ENCODE assay signal across 12 cellular contexts in genomic region chr1:9183898-9184297, GRCh38. TPM values are rescaled to one million over a fixed set of nuclear protein-coding genes. Genes with fewer than 3 reads are reported as not detected.
DNase-seq lines count a peak whose midpoint lies in the region; ATAC-seq and TF ChIP-seq lines count a peak whose summit lies in the region.
"Had no signal": no experiment of that assay in that cellular context is flagged by ENCODE, and none has a peak within 500 bp of the region (broad histone marks: within the 10 kb centered on the region; RNA-seq: fewer than 3 reads in every experiment).

No MANE protein-coding gene starts in this region.

- DNase-seq in AG10803 (ENCODE audit: low read depth) = no peak
- peak; percentile 74 for DNase-seq in H7
- no peak for DNase-seq in chondrocyte (ENCODE audit: low spot score)
- no peak for DNase-seq in EL
- DNase-seq in NCI-H524 (lab: John Stamatoyannopoulos, UW) = no peak
- no peak for DNase-seq in NCI-H187 treated with DMSO at 0.1 percent for 48 hours (lab: John Stamatoyannopoulos, UW)
- DNase-seq in Right ventricle myocardium superior = no peak
- DNase-seq: activated CD4-positive, alpha-beta T cell treated with anti-CD3 and anti-CD28 coated beads for 48 hours; adrenal gland; SHP77 had no signal

- H3K27me3 ChIP-seq in H7 (ENCODE audit: control insufficient read depth, insufficient read depth, low read length) = peaks cover 28% of the 10 kb centered on the region
- H3K27me3 ChIP-seq: adrenal gland had no signal

- no peak overlapping the region for H3K27ac ChIP-seq in mesodermal cell (ENCODE audit: low read depth, low read length, severe bottlenecking)

- intact Hi-C loops in Right ventricle myocardium superior (cut with DNase I) = no loop called here

- no peaks in the 10 kb centered on the region for H3K9me3 Mint-ChIP-seq in chondrocyte (ENCODE audit: low read depth)

- no peaks in the 10 kb centered on the region for H3K9me3 ChIP-seq in mesodermal cell (ENCODE audit: control insufficient read depth, low read length)
- H3K9me3 ChIP-seq: adrenal gland, left lung had no signal

- WGBS in mesodermal cell (ENCODE audit: insufficient coverage in 2 of 2), 2 experiments = 77% methylated on average over 3 to 4 of the region's 4 CpGs

- peaks cover 27% of the 10 kb centered on the region for H3K4me1 Mint-ChIP-seq in chondrocyte (ENCODE audit: low read depth)

- H3K4me3 Mint-ChIP-seq in chondrocyte (ENCODE audit: unreplicated experiment) = peak overlapping the region; percentile 66

- no peak for ATAC-seq in Right ventricle myocardium superior (ENCODE audit: poor library complexity)
- ATAC-seq: left lung had no signal

- peaks cover 11% of the 10 kb centered on the region for H3K4me1 ChIP-seq in mesodermal cell (ENCODE audit: control insufficient read depth, insufficient read depth, low read length, poor library complexity, severe bottlenecking)

- H3K36me3 Mint-ChIP-seq in chondrocyte (ENCODE audit: low read depth) = peaks cover 3% of the 10 kb centered on the region

- no peak for TF ChIP-seq CTCF in AG10803 (conservative IDR thresholded peaks at IDR 0.05; ENCODE audit: low read length)
- TF ChIP-seq CTCF in chondrocyte (IDR thresholded peaks at IDR 0.05) = no peak

- H3K36me3 ChIP-seq in H7 (replicated peaks; ENCODE audit: control insufficient read depth, insufficient read depth, low read length) (peaks cover 2% of the 10 kb centered on the region; the same call in 1 of the 2 replicates), mesodermal cell (ENCODE audit: control insufficient read depth, insufficient read depth, low read length) (peaks cover 40% of the 10 kb centered on the region)
- H3K36me3 ChIP-seq: adrenal gland, left lung had no signal

- no peaks in the 10 kb centered on the region for H3K27me3 Mint-ChIP-seq in chondrocyte (ENCODE audit: low read depth)

- no peak overlapping the region for H3K27ac Mint-ChIP-seq in chondrocyte (ENCODE audit: unreplicated experiment)

- H3K4me3 ChIP-seq in AG10803 (ENCODE audit: low read length) (peak overlapping the region; percentile 96), H7 (ENCODE audit: insufficient read depth, low read depth, low read length) (peak overlapping the region; percentile 66; the same call in 1 of the 2 replicates), mesodermal cell (ENCODE audit: extremely low read depth, insufficient read depth, low read length, poor library complexity, severe bottlenecking) (peak overlapping the region; percentile 89)

RNA-seq across cellular contexts. Expression of gene H6PD, which starts 50.7 kb away (rescaled TPM):
- total RNA-seq in H7 (2014; rRNA removed; shearing (Covaris generic)) = 13.9 and 20.2 TPM in 2 replicates
- total RNA-seq in chondrocyte (37.0 to 41.4 TPM (median 38.9 TPM) in 3 replicates), Right ventricle myocardium superior (20.9 TPM)
- polyA plus RNA-seq in mesodermal cell (2013, experiment 1 of 2) = 15.0 TPM
- 13.4 TPM for polyA plus RNA-seq in mesodermal cell (2013, experiment 2 of 2)

RNA-seq across cellular contexts. Expression of gene GPR157, which starts 55.0 kb away (rescaled TPM):
- 7.5 and 24.8 TPM in 2 replicates for total RNA-seq in H7 (2014; rRNA removed; shearing (Covaris generic))
- 1.9 to 8.2 TPM (median 6.9 TPM) in 3 replicates for total RNA-seq in chondrocyte
- polyA plus RNA-seq in mesodermal cell (2013, experiment 1 of 2) = 2.2 TPM
- polyA plus RNA-seq in mesodermal cell (2013, experiment 2 of 2) = 3.9 TPM
- total RNA-seq in Right ventricle myocardium superior = 49.4 TPM
